In the genomic region with DNA sequence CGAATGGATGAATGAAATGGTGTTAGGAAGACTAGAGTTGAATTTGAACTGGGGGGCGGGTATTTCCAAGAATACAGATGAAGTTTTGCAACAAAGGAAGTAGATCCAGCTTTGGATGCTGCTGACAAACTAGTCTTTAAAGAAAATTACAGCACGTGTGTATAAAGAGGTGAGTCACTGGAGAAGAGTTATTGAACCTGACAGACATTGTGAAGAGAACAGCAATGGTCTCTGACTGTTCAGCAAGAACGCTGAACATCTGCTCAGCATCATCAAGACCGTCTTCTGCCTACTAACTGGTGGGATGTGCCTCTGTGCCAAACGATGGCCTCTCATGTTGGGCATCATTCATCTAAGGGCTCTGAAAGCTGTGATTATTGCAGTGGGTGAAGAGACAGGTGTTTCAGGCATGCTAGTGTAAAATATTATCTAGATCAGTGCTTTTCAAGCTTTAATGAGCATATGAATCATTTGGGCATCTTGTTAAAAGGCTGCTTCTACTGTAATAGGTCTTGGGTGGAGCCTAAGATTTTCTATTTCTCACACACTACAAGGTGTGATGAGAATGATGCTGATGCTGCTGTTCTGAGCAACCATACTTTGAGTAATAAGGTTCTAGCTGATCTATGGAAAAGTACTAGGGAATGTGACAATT, we compare ENCODE assay signal across 1 cellular context.
TF ChIP-seq lines count a peak whose summit lies in the region.

No MANE protein-coding gene starts in this region.

TF ChIP-seq in IMR-90, 13 proteins besides CTCF, POLR2A, EP300 and RAD21:
- TF ChIP-seq CHD1 (IDR thresholded peaks at IDR 0.05; ENCODE audit: low read depth, low read length) (no peak), CEBPB (IDR thresholded peaks at IDR 0.05; ENCODE audit: low read depth, low read length) (peak; percentile 44; the same call in 1 of the 2 replicates), MAZ (IDR thresholded peaks at IDR 0.05; ENCODE audit: borderline replicate concordance, low read depth, low read length) (no peak), RCOR1 (IDR thresholded peaks at IDR 0.05; ENCODE audit: insufficient replicate concordance, low read length) (no peak), BHLHE40 (IDR thresholded peaks at IDR 0.05; ENCODE audit: low read depth, low read length) (peak; percentile 82), FOS (IDR thresholded peaks at IDR 0.05; ENCODE audit: low read depth, low read length) (no peak), SMC3 (IDR thresholded peaks at IDR 0.05; ENCODE audit: low read depth, low read length) (no peak), MXI1 (IDR thresholded peaks at IDR 0.05; ENCODE audit: borderline replicate concordance, low read depth, low read length) (no peak), RFX5 (IDR thresholded peaks at IDR 0.05; ENCODE audit: low read depth, low read length) (no peak), NFE2L2 (IDR thresholded peaks at IDR 0.05; ENCODE audit: low read depth, low read length) (no peak), USF2 (IDR thresholded peaks at IDR 0.05; ENCODE audit: low read depth, low read length) (no peak), MAFK (IDR thresholded peaks at IDR 0.05; ENCODE audit: low read depth, low read length) (no peak)
- TF ChIP-seq, protein P1, sequence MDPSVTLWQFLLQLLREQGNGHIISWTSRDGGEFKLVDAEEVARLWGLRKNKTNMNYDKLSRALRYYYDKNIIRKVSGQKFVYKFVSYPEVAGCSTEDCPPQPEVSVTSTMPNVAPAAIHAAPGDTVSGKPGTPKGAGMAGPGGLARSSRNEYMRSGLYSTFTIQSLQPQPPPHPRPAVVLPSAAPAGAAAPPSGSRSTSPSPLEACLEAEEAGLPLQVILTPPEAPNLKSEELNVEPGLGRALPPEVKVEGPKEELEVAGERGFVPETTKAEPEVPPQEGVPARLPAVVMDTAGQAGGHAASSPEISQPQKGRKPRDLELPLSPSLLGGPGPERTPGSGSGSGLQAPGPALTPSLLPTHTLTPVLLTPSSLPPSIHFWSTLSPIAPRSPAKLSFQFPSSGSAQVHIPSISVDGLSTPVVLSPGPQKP (IDR thresholded peaks at IDR 0.05; ENCODE audit: borderline replicate concordance, low read depth, low read length): no peak
